Comparison of ENCODE assay signal across 1 cellular context in the genomic region with DNA sequence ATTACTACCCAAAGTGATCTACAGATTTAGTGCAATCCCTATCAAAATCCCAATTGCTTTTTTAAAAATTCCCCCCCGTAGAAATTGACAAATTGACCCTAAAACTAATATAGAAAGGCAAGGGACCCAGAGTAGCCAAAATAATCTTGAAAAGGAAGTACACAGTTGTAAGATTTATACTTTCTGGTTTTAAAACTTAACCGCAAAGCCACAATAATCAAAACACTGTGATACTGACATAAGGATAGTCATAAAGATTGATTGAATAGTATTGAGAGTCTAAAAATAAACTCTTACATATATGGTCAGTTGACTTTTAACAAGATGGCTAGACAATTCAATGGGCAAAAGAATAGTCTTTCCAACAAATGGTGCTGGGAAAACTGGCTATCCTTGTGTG.
TF ChIP-seq lines count a peak whose summit lies in the region.

No MANE protein-coding gene starts in this region.

TF ChIP-seq in HCT116, 20 proteins besides CTCF, POLR2A, EP300 and RAD21 (continued from another document):
- no peak for TF ChIP-seq SP1 (IDR thresholded peaks at IDR 0.05; ENCODE audit: low read depth)
- no peak for TF ChIP-seq SRF (IDR thresholded peaks at IDR 0.05; ENCODE audit: low read depth)
- no peak for TF ChIP-seq FOSL1 (IDR thresholded peaks at IDR 0.05; ENCODE audit: low read depth)
- no peak for TF ChIP-seq EGR1 (IDR thresholded peaks at IDR 0.05; ENCODE audit: low read depth)
- no peak for TF ChIP-seq SIN3A (IDR thresholded peaks at IDR 0.05; ENCODE audit: low read depth)
- TF ChIP-seq TCF7L2 (IDR thresholded peaks at IDR 0.05; ENCODE audit: borderline replicate concordance, extremely low read depth, insufficient read depth, insufficient read length), result no peak
- TF ChIP-seq, protein P1, sequence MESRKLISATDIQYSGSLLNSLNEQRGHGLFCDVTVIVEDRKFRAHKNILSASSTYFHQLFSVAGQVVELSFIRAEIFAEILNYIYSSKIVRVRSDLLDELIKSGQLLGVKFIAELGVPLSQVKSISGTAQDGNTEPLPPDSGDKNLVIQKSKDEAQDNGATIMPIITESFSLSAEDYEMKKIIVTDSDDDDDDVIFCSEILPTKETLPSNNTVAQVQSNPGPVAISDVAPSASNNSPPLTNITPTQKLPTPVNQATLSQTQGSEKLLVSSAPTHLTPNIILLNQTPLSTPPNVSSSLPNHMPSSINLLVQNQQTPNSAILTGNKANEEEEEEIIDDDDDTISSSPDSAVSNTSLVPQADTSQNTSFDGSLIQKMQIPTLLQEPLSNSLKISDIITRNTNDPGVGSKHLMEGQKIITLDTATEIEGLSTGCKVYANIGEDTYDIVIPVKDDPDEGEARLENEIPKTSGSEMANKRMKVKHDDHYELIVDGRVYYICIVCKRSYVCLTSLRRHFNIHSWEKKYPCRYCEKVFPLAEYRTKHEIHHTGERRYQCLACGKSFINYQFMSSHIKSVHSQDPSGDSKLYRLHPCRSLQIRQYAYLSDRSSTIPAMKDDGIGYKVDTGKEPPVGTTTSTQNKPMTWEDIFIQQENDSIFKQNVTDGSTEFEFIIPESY (IDR thresholded peaks at IDR 0.05; ENCODE audit: extremely low read depth, insufficient replicate concordance, low read length), result no peak
- TF ChIP-seq JUND (IDR thresholded peaks at IDR 0.05), result no peak
- TF ChIP-seq EZH2phosphoT487 (IDR thresholded peaks at IDR 0.05; ENCODE audit: borderline replicate concordance), result no peak
- no peak for TF ChIP-seq CBX3 (IDR thresholded peaks at IDR 0.05; ENCODE audit: low read depth)
- TF ChIP-seq, protein P2, sequence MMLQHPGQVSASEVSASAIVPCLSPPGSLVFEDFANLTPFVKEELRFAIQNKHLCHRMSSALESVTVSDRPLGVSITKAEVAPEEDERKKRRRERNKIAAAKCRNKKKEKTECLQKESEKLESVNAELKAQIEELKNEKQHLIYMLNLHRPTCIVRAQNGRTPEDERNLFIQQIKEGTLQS (IDR thresholded peaks at IDR 0.05), result no peak
- TF ChIP-seq, protein P3, sequence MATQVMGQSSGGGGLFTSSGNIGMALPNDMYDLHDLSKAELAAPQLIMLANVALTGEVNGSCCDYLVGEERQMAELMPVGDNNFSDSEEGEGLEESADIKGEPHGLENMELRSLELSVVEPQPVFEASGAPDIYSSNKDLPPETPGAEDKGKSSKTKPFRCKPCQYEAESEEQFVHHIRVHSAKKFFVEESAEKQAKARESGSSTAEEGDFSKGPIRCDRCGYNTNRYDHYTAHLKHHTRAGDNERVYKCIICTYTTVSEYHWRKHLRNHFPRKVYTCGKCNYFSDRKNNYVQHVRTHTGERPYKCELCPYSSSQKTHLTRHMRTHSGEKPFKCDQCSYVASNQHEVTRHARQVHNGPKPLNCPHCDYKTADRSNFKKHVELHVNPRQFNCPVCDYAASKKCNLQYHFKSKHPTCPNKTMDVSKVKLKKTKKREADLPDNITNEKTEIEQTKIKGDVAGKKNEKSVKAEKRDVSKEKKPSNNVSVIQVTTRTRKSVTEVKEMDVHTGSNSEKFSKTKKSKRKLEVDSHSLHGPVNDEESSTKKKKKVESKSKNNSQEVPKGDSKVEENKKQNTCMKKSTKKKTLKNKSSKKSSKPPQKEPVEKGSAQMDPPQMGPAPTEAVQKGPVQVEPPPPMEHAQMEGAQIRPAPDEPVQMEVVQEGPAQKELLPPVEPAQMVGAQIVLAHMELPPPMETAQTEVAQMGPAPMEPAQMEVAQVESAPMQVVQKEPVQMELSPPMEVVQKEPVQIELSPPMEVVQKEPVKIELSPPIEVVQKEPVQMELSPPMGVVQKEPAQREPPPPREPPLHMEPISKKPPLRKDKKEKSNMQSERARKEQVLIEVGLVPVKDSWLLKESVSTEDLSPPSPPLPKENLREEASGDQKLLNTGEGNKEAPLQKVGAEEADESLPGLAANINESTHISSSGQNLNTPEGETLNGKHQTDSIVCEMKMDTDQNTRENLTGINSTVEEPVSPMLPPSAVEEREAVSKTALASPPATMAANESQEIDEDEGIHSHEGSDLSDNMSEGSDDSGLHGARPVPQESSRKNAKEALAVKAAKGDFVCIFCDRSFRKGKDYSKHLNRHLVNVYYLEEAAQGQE (IDR thresholded peaks at IDR 0.05; ENCODE audit: low read depth), result no peak
- TF ChIP-seq EZH2 (IDR thresholded peaks at IDR 0.05), result no peak
- TF ChIP-seq CEBPB (IDR thresholded peaks at IDR 0.05; ENCODE audit: low read depth), result no peak
